Comparison of ENCODE assay signal across 9 cellular contexts in the genomic region with DNA sequence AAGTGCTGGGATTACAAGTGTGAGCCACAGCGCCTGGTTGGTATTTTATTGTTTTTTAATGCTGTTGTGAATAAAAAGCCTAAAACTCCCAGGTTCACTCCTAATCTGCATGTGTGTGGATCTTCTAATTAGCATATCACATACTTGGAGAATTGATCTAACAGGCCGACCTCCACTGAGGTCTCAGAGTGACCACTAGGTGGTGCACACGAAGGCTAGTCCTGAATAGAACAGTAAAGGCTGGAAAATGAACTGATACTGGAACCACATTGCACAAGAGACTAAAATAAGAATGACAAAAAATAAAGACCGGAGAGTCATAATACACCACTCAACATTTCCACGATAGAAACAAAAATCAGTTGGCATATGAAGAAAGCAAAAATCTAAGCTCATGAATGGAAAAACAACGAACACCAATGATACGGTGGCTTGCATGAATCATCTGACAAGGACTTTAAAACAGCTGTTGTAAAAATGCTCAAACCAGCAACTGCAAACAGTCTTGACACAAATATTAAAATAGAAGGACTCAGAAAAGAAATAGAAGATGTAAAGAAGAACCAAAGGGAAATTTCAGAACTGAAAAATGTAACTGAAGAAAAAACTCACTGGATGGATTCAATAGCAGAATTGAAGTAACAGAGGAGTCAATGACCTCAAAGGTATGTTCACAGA. TPM values are rescaled to one million over a fixed set of nuclear protein-coding genes. Genes with fewer than 3 reads are reported as not detected.
DNase-seq lines count a peak whose midpoint lies in the region; ATAC-seq, FAIRE-seq and TF ChIP-seq lines count a peak whose summit lies in the region.
"Had no signal": no experiment of that assay in that cellular context is flagged by ENCODE, and none has a peak within 500 bp of the region (broad histone marks: within the 10 kb centered on the region; RNA-seq: fewer than 3 reads in every experiment).

No MANE protein-coding gene starts in this region.

- H2AFZ ChIP-seq in KMS-11 (ENCODE audit: low read depth), result no peak overlapping the region

- H3K9ac ChIP-seq in KMS-11, result no peak overlapping the region

- H3K4me1 ChIP-seq in KMS-11 (ENCODE audit: low read depth, poor library complexity, severe bottlenecking) (no peaks in the 10 kb centered on the region), tibial artery (peaks cover 0 to 13% (median 7%) of the 10 kb centered on the region in 4 donors)

- no peaks in the 10 kb centered on the region for H3K36me3 ChIP-seq in KMS-11 (ENCODE audit: insufficient read depth)
- H3K36me3 ChIP-seq in tibial artery, result no peaks in the 10 kb centered on the region

- FAIRE-seq in G401.6 (lab: Jason Lieb, UNC), result peak; percentile 85
- FAIRE-seq: TTC549 had no signal

- H3K4me3 ChIP-seq in KMS-11 (IDR thresholded peaks at IDR 0.05; ENCODE audit: insufficient read depth, low read depth, low read length) (no peak overlapping the region), tibial artery (no peak overlapping the region)

- peak overlapping the region; percentile 7 for H3K4me3 Mint-ChIP-seq in activated CD8-positive, alpha-beta T cell treated with anti-CD3 and anti-CD28 coated beads for 36 hours

- DNase-seq in activated CD8-positive, alpha-beta T cell treated with anti-CD3 and anti-CD28 coated beads for 36 hours, result peak; percentile 67
- DNase-seq in left ventricle myocardium superior (peak; percentile 34), tibial artery (peak; percentile 25 to 42)

- peaks cover 37% of the 10 kb centered on the region for H3K36me3 Mint-ChIP-seq in activated CD8-positive, alpha-beta T cell treated with anti-CD3 and anti-CD28 coated beads for 36 hours (ENCODE audit: low read depth)

- no peaks in the 10 kb centered on the region for H3K79me2 ChIP-seq in KMS-11 (ENCODE audit: insufficient read depth, low read depth)

- peaks cover 31% of the 10 kb centered on the region for H3K9me3 Mint-ChIP-seq in activated CD8-positive, alpha-beta T cell treated with anti-CD3 and anti-CD28 coated beads for 36 hours

- no peak overlapping the region for H3K27ac ChIP-seq in KMS-11
- H3K27ac ChIP-seq in tibial artery, result no peak overlapping the region

- H3K4me1 Mint-ChIP-seq in activated CD8-positive, alpha-beta T cell treated with anti-CD3 and anti-CD28 coated beads for 36 hours (ENCODE audit: low read depth), result peaks cover 42% of the 10 kb centered on the region

- ATAC-seq in activated CD8-positive, alpha-beta T cell treated with anti-CD3 and anti-CD28 coated beads for 36 hours, result peak; percentile 7
- peak; percentile 53 for ATAC-seq in left ventricle myocardium superior
- no peak for ATAC-seq in GM21381 (IDR thresholded peaks at IDR 0.05; ENCODE audit: unreplicated experiment)
- no peak for ATAC-seq in HG03521 (IDR thresholded peaks at IDR 0.05; ENCODE audit: unreplicated experiment)
- ATAC-seq in GM18502 (IDR thresholded peaks at IDR 0.05; ENCODE audit: poor library complexity, unreplicated experiment), result no peak

- CTCF ChIA-PET in activated CD8-positive, alpha-beta T cell treated with anti-CD3 and anti-CD28 coated beads for 36 hours (lab: Charles Lee), result interaction anchor here (0.6 to 2.4 kb wide), 14 partner anchors 8 to 65 kb away, joined by 3 to 11 read pairs (median 4); no protein-coding TSS in a partner anchor

- no peak overlapping the region for H3K4me2 ChIP-seq in KMS-11

- H3K27ac Mint-ChIP-seq in activated CD8-positive, alpha-beta T cell treated with anti-CD3 and anti-CD28 coated beads for 36 hours, result peak overlapping the region; percentile 72

- peaks cover 5% of the 10 kb centered on the region for H3K27me3 Mint-ChIP-seq in activated CD8-positive, alpha-beta T cell treated with anti-CD3 and anti-CD28 coated beads for 36 hours

- H3K27me3 ChIP-seq in KMS-11 (ENCODE audit: insufficient read depth, low read depth) (no peaks in the 10 kb centered on the region), tibial artery (peaks cover 4 to 33% of the 10 kb centered on the region in 2 donors)

- no peaks in the 10 kb centered on the region for H4K20me1 ChIP-seq in KMS-11 (ENCODE audit: insufficient read depth)

- POLR2A ChIA-PET in activated CD8-positive, alpha-beta T cell treated with anti-CD3 and anti-CD28 coated beads for 36 hours (lab: Charles Lee), result interaction anchor here (1.0 kb wide), 1 partner anchor 19 kb away, joined by 3 read pairs; a partner anchor contains a TSS

- peaks cover 3 to 18% (median 15%) of the 10 kb centered on the region in 3 donors for H3K9me3 ChIP-seq in tibial artery

- peak; percentile 53 for TF ChIP-seq CTCF in KMS-11 (conservative IDR thresholded peaks at IDR 0.05; ENCODE audit: low read depth, low read length)
- TF ChIP-seq CTCF in activated CD8-positive, alpha-beta T cell treated with anti-CD3 and anti-CD28 coated beads for 36 hours (IDR thresholded peaks at IDR 0.05), result peak; percentile 65
- TF ChIP-seq CTCF in tibial artery (IDR thresholded peaks at IDR 0.05), result peak in 1 of 2 experiments; percentile 31

- intact Hi-C loops in activated CD8-positive, alpha-beta T cell treated with anti-CD3 and anti-CD28 coated beads for 36 hours (cut with micrococcal nuclease), result no loop called here
- intact Hi-C loops in left ventricle myocardium superior (cut with micrococcal nuclease), result no loop called here
- intact Hi-C loops in tibial artery (cut with DNase I; ENCODE audit: low total_unique reads), result no loop called here

RNA-seq across cellular contexts. Expression of a gene that starts 19.2 kb away (rescaled TPM):
- 100 to 1,000 TPM; 146 to 158 TPM for total RNA-seq in activated CD8-positive, alpha-beta T cell treated with anti-CD3 and anti-CD28 coated beads for 36 hours
- total RNA-seq in left ventricle myocardium superior, result 65.1 TPM

RNA-seq across cellular contexts. Expression of a gene that starts 32.8 kb away (rescaled TPM):
- total RNA-seq in activated CD8-positive, alpha-beta T cell treated with anti-CD3 and anti-CD28 coated beads for 36 hours, result under 1 TPM in 1 of 2 experiments, not detected in 1; 0.14 TPM
- not detected for total RNA-seq in left ventricle myocardium superior

Comparison
In these comparisons a context has a peak if more than half of its experiments do, and no peak if none do; other contexts are left out.
1. ATAC-seq: peak in activated CD8-positive, alpha-beta T cell treated with anti-CD3 and anti-CD28 coated beads for 36 hours (single experiment) and left ventricle myocardium superior (single experiment); none in GM21381 (single experiment), HG03521 (single experiment) and GM18502 (single experiment).
2. Peak in every context shown above with its lines, with median percentiles within 50 percentile points of each other: DNase-seq.